Comparison of ENCODE assay signal across 25 cellular contexts in genomic region chr1:40841602-40842001, GRCh38. TPM values are rescaled to one million over a fixed set of nuclear protein-coding genes. Genes with fewer than 3 reads are reported as not detected.
A peak's percentile ranks its signal among the peaks of the same experiment; 100 is the strongest.
DNase-seq lines count a peak whose midpoint lies in the region; TF ChIP-seq lines count a peak whose summit lies in the region.
"Had no signal": no experiment of that assay in that cellular context is flagged by ENCODE, and none has a peak within 500 bp of the region (broad histone marks: within the 10 kb centered on the region; RNA-seq: fewer than 3 reads in every experiment).

No MANE protein-coding gene starts in this region.

- POLR2A ChIA-PET in activated CD4-positive, alpha-beta T cell treated with anti-CD3 and anti-CD28 coated beads, Interleukin-2, amount 10 ng/mL, durations not matched to agents 7 days and 5 days (lab: Charles Lee): no interaction called here

- H3K79me2 ChIP-seq in Karpas-422 (ENCODE audit: low read length): no peaks in the 10 kb centered on the region

- no peak for DNase-seq in activated CD4-positive, alpha-beta T cell treated with anti-CD3 and anti-CD28 coated beads, Interleukin-2, amount 10 ng/mL, durations not matched to agents 7 days and 5 days
- DNase-seq in activated CD4-positive, alpha-beta T cell treated with anti-CD3 and anti-CD28 coated beads, Interleukin-2, amount 50 U/mL, for 4 hours: no peak
- DNase-seq in Karpas-422 (no peak), glutamatergic neuron (no peak), AG08395 (ENCODE audit: low spot score) (no peak), ecto neural progenitor cell (ENCODE audit: low spot score) (no peak)
- DNase-seq: BE2C; Caco-2; CD4-positive, CD25-positive, alpha-beta regulatory T cell; GOT3; HFFc6; KG1; MM.1S; NCI-H1417; NCI-H1694; NCI-H2029 treated with DMSO at 0.1 percent for 48 hours; NCI-H2227 treated with DMSO at 0.1 percent for 48 hours; NCI-H69; Right ventricle myocardium superior; RPMI8226 had no signal

- TF ChIP-seq CTCF in glutamatergic neuron (IDR thresholded peaks at IDR 0.05; ENCODE audit: partially characterized antibody, unreplicated experiment): no peak

- no peaks in the 10 kb centered on the region for H4K20me1 ChIP-seq in BLaER1
- H4K20me1 ChIP-seq in Karpas-422 (ENCODE audit: insufficient read depth, low read depth, low read length): no peaks in the 10 kb centered on the region

- no peak overlapping the region for H2AFZ ChIP-seq in Karpas-422 (ENCODE audit: low read length)

- H3K27me3 ChIP-seq in BLaER1: no peaks in the 10 kb centered on the region
- no peaks in the 10 kb centered on the region for H3K27me3 ChIP-seq in Karpas-422 (ENCODE audit: low read length)
- H3K27me3 ChIP-seq: BE2C, SJSA1 had no signal

- peaks cover 75% of the 10 kb centered on the region for H3K4me1 ChIP-seq in BLaER1
- H3K4me1 ChIP-seq in Karpas-422 (ENCODE audit: low read length): peaks cover 78% of the 10 kb centered on the region
- H3K4me1 ChIP-seq: Caco-2, HAP-1, SJSA1 had no signal

- H3K4me3 ChIP-seq in BLaER1 (no peak overlapping the region), Karpas-422 (ENCODE audit: low read length) (no peak overlapping the region)
- H3K4me3 ChIP-seq: GM12878, HAP-1, SJSA1 had no signal

- peaks cover 3% of the 10 kb centered on the region for H3K9me3 Mint-ChIP-seq in activated CD4-positive, alpha-beta T cell treated with anti-CD3 and anti-CD28 coated beads, Interleukin-2, amount 10 ng/mL, durations not matched to agents 7 days and 5 days
- H3K9me3 Mint-ChIP-seq in glutamatergic neuron (ENCODE audit: unreplicated experiment): peaks cover 7% of the 10 kb centered on the region

- H3K4me2 ChIP-seq in BLaER1 (peak overlapping the region; percentile 76), Karpas-422 (ENCODE audit: low read depth, low read length, poor library complexity, severe bottlenecking) (no peak overlapping the region)

- no peaks in the 10 kb centered on the region for H3K36me3 Mint-ChIP-seq in activated CD4-positive, alpha-beta T cell treated with anti-CD3 and anti-CD28 coated beads, Interleukin-2, amount 10 ng/mL, durations not matched to agents 7 days and 5 days (ENCODE audit: low read depth)
- H3K36me3 Mint-ChIP-seq in glutamatergic neuron (ENCODE audit: unreplicated experiment): peaks cover 6% of the 10 kb centered on the region
- H3K36me3 Mint-ChIP-seq: CD4-positive, CD25-positive, alpha-beta regulatory T cell had no signal

- peaks cover 40% of the 10 kb centered on the region for H3K4me1 Mint-ChIP-seq in activated CD4-positive, alpha-beta T cell treated with anti-CD3 and anti-CD28 coated beads, Interleukin-2, amount 10 ng/mL, durations not matched to agents 7 days and 5 days
- peaks cover 14% of the 10 kb centered on the region for H3K4me1 Mint-ChIP-seq in glutamatergic neuron (ENCODE audit: low read depth, unreplicated experiment)

- H3K27ac Mint-ChIP-seq in activated CD4-positive, alpha-beta T cell treated with anti-CD3 and anti-CD28 coated beads, Interleukin-2, amount 10 ng/mL, durations not matched to agents 7 days and 5 days: peak overlapping the region; percentile 85
- H3K27ac Mint-ChIP-seq in glutamatergic neuron (ENCODE audit: unreplicated experiment): no peak overlapping the region
- H3K27ac Mint-ChIP-seq: CD4-positive, CD25-positive, alpha-beta regulatory T cell; HFFc6 had no signal

- no peak overlapping the region for H3K9ac ChIP-seq in BLaER1
- H3K9ac ChIP-seq in Karpas-422 (ENCODE audit: low read length): no peak overlapping the region

- H3K9me3 ChIP-seq in BLaER1 (no peaks in the 10 kb centered on the region), Karpas-422 (ENCODE audit: low read length) (no peaks in the 10 kb centered on the region)
- H3K9me3 ChIP-seq: BE2C, Caco-2, HAP-1, SJSA1 had no signal

- no peaks in the 10 kb centered on the region for H3K27me3 Mint-ChIP-seq in activated CD4-positive, alpha-beta T cell treated with anti-CD3 and anti-CD28 coated beads, Interleukin-2, amount 10 ng/mL, durations not matched to agents 7 days and 5 days
- H3K27me3 Mint-ChIP-seq in glutamatergic neuron (ENCODE audit: unreplicated experiment): peaks cover 4% of the 10 kb centered on the region
- H3K27me3 Mint-ChIP-seq: CD4-positive, CD25-positive, alpha-beta regulatory T cell had no signal

- CTCF ChIA-PET in activated CD4-positive, alpha-beta T cell treated with anti-CD3 and anti-CD28 coated beads, Interleukin-2, amount 10 ng/mL, durations not matched to agents 7 days and 5 days (lab: Charles Lee): interaction anchor here (1.2 to 1.7 kb wide), 3 partner anchors 20 to 111 kb away, joined by 3 to 5 read pairs (median 4); no protein-coding TSS in a partner anchor

- H3K36me3 ChIP-seq in BLaER1 (0 out of 2 replicates have a peak, but pooled peaks cover 6% of the 10 kb centered on the region), Karpas-422 (ENCODE audit: insufficient read depth, low read length) (no peaks in the 10 kb centered on the region)
- H3K36me3 ChIP-seq: BE2C, SJSA1 had no signal

- H3K27ac ChIP-seq in BLaER1 (no peak overlapping the region), Karpas-422 (ENCODE audit: low read length) (peak overlapping the region; percentile 99)
- H3K27ac ChIP-seq: 22Rv1, SJSA1 had no signal

- no peak overlapping the region for H3K4me3 Mint-ChIP-seq in activated CD4-positive, alpha-beta T cell treated with anti-CD3 and anti-CD28 coated beads, Interleukin-2, amount 10 ng/mL, durations not matched to agents 7 days and 5 days
- peak overlapping the region; percentile 13 for H3K4me3 Mint-ChIP-seq in glutamatergic neuron (ENCODE audit: unreplicated experiment)
- H3K4me3 Mint-ChIP-seq: HFFc6 had no signal

- H3K9me2 ChIP-seq in Karpas-422 (replicated peaks; ENCODE audit: insufficient read depth, low read length): no peaks in the 10 kb centered on the region

RNA-seq across cellular contexts. Expression of gene CITED4, which starts 20.6 kb away (rescaled TPM):
- total RNA-seq in activated CD4-positive, alpha-beta T cell treated with anti-CD3 and anti-CD28 coated beads, Interleukin-2, amount 10 ng/mL, durations not matched to agents 7 days and 5 days: 1 to 10 TPM; 4.1 to 6.8 TPM
- not detected in 2 replicates for total RNA-seq in Karpas-422 (2014; rRNA removed; shearing (Covaris generic); ENCODE audit: low replicate concordance)
- total RNA-seq in glutamatergic neuron (ENCODE audit: unreplicated experiment): 3.8 TPM

RNA-seq across cellular contexts. Expression of gene KCNQ4, which starts 58.0 kb away (rescaled TPM):
- total RNA-seq in activated CD4-positive, alpha-beta T cell treated with anti-CD3 and anti-CD28 coated beads, Interleukin-2, amount 10 ng/mL, durations not matched to agents 7 days and 5 days: under 1 TPM; 0.23 to 0.52 TPM
- total RNA-seq in Karpas-422 (2014; rRNA removed; shearing (Covaris generic); ENCODE audit: low replicate concordance): 2.3 and 3.2 TPM in 2 replicates
- total RNA-seq in glutamatergic neuron (ENCODE audit: unreplicated experiment): 0.76 TPM
